In genomic region chr9:33155393-33155792, GRCh38 we compare ENCODE assay signal across 9 cellular contexts. TPM values are rescaled to one million over a fixed set of nuclear protein-coding genes. Genes with fewer than 3 reads are reported as not detected.
DNase-seq lines count a peak whose midpoint lies in the region; ATAC-seq and TF ChIP-seq lines count a peak whose summit lies in the region.
"Had no signal": no experiment of that assay in that cellular context is flagged by ENCODE, and none has a peak within 500 bp of the region (broad histone marks: within the 10 kb centered on the region; RNA-seq: fewer than 3 reads in every experiment).

No MANE protein-coding gene starts in this region.

- TF ChIP-seq POLR2A in testis (IDR thresholded peaks at IDR 0.05) = no peak

- H3K36me3 Mint-ChIP-seq in CD4-positive, alpha-beta memory T cell = peaks cover 5 to 6% of the 10 kb centered on the region in 2 donors
- peaks cover 11% of the 10 kb centered on the region for H3K36me3 Mint-ChIP-seq in IgD-negative memory B cell
- peaks cover 5% of the 10 kb centered on the region for H3K36me3 Mint-ChIP-seq in activated naive CD8-positive, alpha-beta T cell treated with anti-CD3 and anti-CD28 coated beads, Interleukin-2, amount 50 U/mL, for 24 hours (ENCODE audit: low read depth)
- peaks cover 0 to 15% (median 5%) of the 10 kb centered on the region in 5 donors for H3K36me3 Mint-ChIP-seq in naive thymus-derived CD4-positive, alpha-beta T cell

- TF ChIP-seq CTCF in testis (IDR thresholded peaks at IDR 0.05) = no peak

- intact Hi-C loops in CD4-positive, alpha-beta memory T cell (cut with micrococcal nuclease) = no loop called here
- intact Hi-C loops in naive thymus-derived CD4-positive, alpha-beta T cell (cut with micrococcal nuclease) = no loop called here
- intact Hi-C loops in testis (cut with DNase I; ENCODE audit: low total_unique reads) = no loop called here

- DNase-seq in CD4-positive, alpha-beta memory T cell = no peak
- DNase-seq in activated naive CD8-positive, alpha-beta T cell treated with anti-CD3 and anti-CD28 coated beads, Interleukin-2, amount 50 U/mL, for 24 hours = no peak
- DNase-seq in naive thymus-derived CD4-positive, alpha-beta T cell = no peak
- DNase-seq in testis (no peak), UCSD-AML1 (lab: John Stamatoyannopoulos, UW; ENCODE audit: unreplicated experiment) (no peak)
- DNase-seq: erythroblast, NCI-H524 had no signal

- POLR2A ChIA-PET in CD4-positive, alpha-beta memory T cell (lab: Charles Lee; ENCODE audit: partially characterized antibody) = interaction anchor here (1.2 to 2.8 kb wide), 4 partner anchors 10 to 14 kb away, joined by 5 to 11 read pairs (median 8); partner anchors contain the start of gene B4GALT1
- POLR2A ChIA-PET in naive thymus-derived CD4-positive, alpha-beta T cell (lab: Charles Lee) = interaction anchor here (1.6 to 2.6 kb wide), 2 partner anchors 12 kb away, joined by 5 to 10 read pairs; partner anchors contain the start of gene B4GALT1

- peak overlapping the region in 5 of 8 donors; percentile 3 to 60 (median 29) for H3K4me3 Mint-ChIP-seq in CD4-positive, alpha-beta memory T cell
- H3K4me3 Mint-ChIP-seq in IgD-negative memory B cell = peak overlapping the region in 3 of 4 donors; percentile 34 to 92 (median 61)
- no peak overlapping the region for H3K4me3 Mint-ChIP-seq in activated naive CD8-positive, alpha-beta T cell treated with anti-CD3 and anti-CD28 coated beads, Interleukin-2, amount 50 U/mL, for 24 hours
- H3K4me3 Mint-ChIP-seq in naive thymus-derived CD4-positive, alpha-beta T cell = peak overlapping the region in 4 of 10 donors; percentile 1 to 33 (median 12)

- peaks cover 75 to 100% (median 86%) of the 10 kb centered on the region in 4 donors for H3K4me1 Mint-ChIP-seq in CD4-positive, alpha-beta memory T cell
- H3K4me1 Mint-ChIP-seq in IgD-negative memory B cell = peaks cover 69 to 86% (median 80%) of the 10 kb centered on the region in 3 donors
- H3K4me1 Mint-ChIP-seq in activated naive CD8-positive, alpha-beta T cell treated with anti-CD3 and anti-CD28 coated beads, Interleukin-2, amount 50 U/mL, for 24 hours = peaks cover 94% of the 10 kb centered on the region
- peaks cover 69 to 99% (median 94%) of the 10 kb centered on the region in 7 donors for H3K4me1 Mint-ChIP-seq in naive thymus-derived CD4-positive, alpha-beta T cell

- no peaks in the 10 kb centered on the region for H3K36me3 ChIP-seq in CD4-positive, alpha-beta memory T cell (ENCODE audit: insufficient read depth, low read length)
- H3K36me3 ChIP-seq in naive thymus-derived CD4-positive, alpha-beta T cell (ENCODE audit: control insufficient read depth in 2 of 3, insufficient read depth in 3 of 3, low read length in 3 of 3) = no peaks in the 10 kb centered on the region
- no peaks in the 10 kb centered on the region for H3K36me3 ChIP-seq in testis (ENCODE audit: low read depth, missing control alignments)

- WGBS in testis, 2 donors = 74 to 77% methylated on average over 4 of the region's 4 CpGs

- H3K9me3 ChIP-seq in CD4-positive, alpha-beta memory T cell (ENCODE audit: control insufficient read depth in 1 of 2, low read length in 2 of 2) = no peaks in the 10 kb centered on the region
- H3K9me3 ChIP-seq in naive thymus-derived CD4-positive, alpha-beta T cell (ENCODE audit: control insufficient read depth in 2 of 3, low read length in 3 of 3) = peaks cover 0 to 5% (median 0%) of the 10 kb centered on the region in 3 experiments
- H3K9me3 ChIP-seq in testis = no peaks in the 10 kb centered on the region

- H3K27me3 Mint-ChIP-seq in CD4-positive, alpha-beta memory T cell = no peaks in the 10 kb centered on the region
- no peaks in the 10 kb centered on the region for H3K27me3 Mint-ChIP-seq in IgD-negative memory B cell
- no peaks in the 10 kb centered on the region for H3K27me3 Mint-ChIP-seq in activated naive CD8-positive, alpha-beta T cell treated with anti-CD3 and anti-CD28 coated beads, Interleukin-2, amount 50 U/mL, for 24 hours
- no peaks in the 10 kb centered on the region for H3K27me3 Mint-ChIP-seq in naive thymus-derived CD4-positive, alpha-beta T cell

- H3K27ac Mint-ChIP-seq in CD4-positive, alpha-beta memory T cell = peak overlapping the region; percentile 66 to 97 (median 84)
- peak overlapping the region; percentile 65 to 87 (median 70) for H3K27ac Mint-ChIP-seq in IgD-negative memory B cell
- peak overlapping the region; percentile 2 for H3K27ac Mint-ChIP-seq in activated naive CD8-positive, alpha-beta T cell treated with anti-CD3 and anti-CD28 coated beads, Interleukin-2, amount 50 U/mL, for 24 hours
- H3K27ac Mint-ChIP-seq in naive thymus-derived CD4-positive, alpha-beta T cell = peak overlapping the region in 8 of 9 donors; percentile 44 to 92 (median 86)

- peaks cover 100% of the 10 kb centered on the region for H3K4me1 ChIP-seq in CD4-positive, alpha-beta memory T cell (ENCODE audit: insufficient read depth, low read length)
- H3K4me1 ChIP-seq in naive thymus-derived CD4-positive, alpha-beta T cell (ENCODE audit: control insufficient read depth in 2 of 2, insufficient read depth in 2 of 2, low read length in 2 of 2) = peaks cover 65 to 84% of the 10 kb centered on the region in 2 donors
- H3K4me1 ChIP-seq in testis = peaks cover 56% of the 10 kb centered on the region

- no peak overlapping the region for H3K27ac ChIP-seq in CD4-positive, alpha-beta memory T cell (ENCODE audit: low read depth, low read length)
- peak overlapping the region; percentile 9 for H3K27ac ChIP-seq in naive thymus-derived CD4-positive, alpha-beta T cell (ENCODE audit: low read depth, low read length)
- H3K27ac ChIP-seq in testis = peak overlapping the region in 1 of 2 donors; percentile 38

- H3K4me3 ChIP-seq in CD4-positive, alpha-beta memory T cell (ENCODE audit: low read length in 2 of 2) = no peak overlapping the region
- no peak overlapping the region for H3K4me3 ChIP-seq in naive thymus-derived CD4-positive, alpha-beta T cell (ENCODE audit: low read length)
- H3K4me3 ChIP-seq in testis = no peak overlapping the region

- CTCF ChIA-PET in CD4-positive, alpha-beta memory T cell (lab: Charles Lee; ENCODE audit: partially characterized antibody) = interaction anchor here (1.5 kb wide), 1 partner anchor 9 kb away, joined by 3 read pairs; no protein-coding TSS in a partner anchor
- CTCF ChIA-PET in naive thymus-derived CD4-positive, alpha-beta T cell (lab: Charles Lee) = interaction anchor here (1.6 kb wide), 1 partner anchor 16 kb away, joined by 4 read pairs; no protein-coding TSS in a partner anchor

- H3K27me3 ChIP-seq in CD4-positive, alpha-beta memory T cell (ENCODE audit: insufficient read depth, low read length) = no peaks in the 10 kb centered on the region
- no peaks in the 10 kb centered on the region for H3K27me3 ChIP-seq in naive thymus-derived CD4-positive, alpha-beta T cell (ENCODE audit: control insufficient read depth in 2 of 2, insufficient read depth in 2 of 2, low read length in 2 of 2)
- no peaks in the 10 kb centered on the region for H3K27me3 ChIP-seq in testis

- H3K9me3 Mint-ChIP-seq in CD4-positive, alpha-beta memory T cell = no peaks in the 10 kb centered on the region
- H3K9me3 Mint-ChIP-seq in IgD-negative memory B cell = no peaks in the 10 kb centered on the region
- no peaks in the 10 kb centered on the region for H3K9me3 Mint-ChIP-seq in activated naive CD8-positive, alpha-beta T cell treated with anti-CD3 and anti-CD28 coated beads, Interleukin-2, amount 50 U/mL, for 24 hours
- peaks cover 0 to 4% (median 0%) of the 10 kb centered on the region in 11 donors for H3K9me3 Mint-ChIP-seq in naive thymus-derived CD4-positive, alpha-beta T cell

- no peak for ATAC-seq in activated naive CD8-positive, alpha-beta T cell treated with anti-CD3 and anti-CD28 coated beads, Interleukin-2, amount 50 U/mL, for 24 hours
- no peak for ATAC-seq in naive thymus-derived CD4-positive, alpha-beta T cell
- ATAC-seq in GM18870 (IDR thresholded peaks at IDR 0.05; ENCODE audit: unreplicated experiment) = no peak

RNA-seq across cellular contexts. Expression of gene B4GALT1, which starts 11.7 kb away (rescaled TPM):
- 10 to 100 TPM; 54.1 to 56.0 TPM for total RNA-seq in CD4-positive, alpha-beta memory T cell
- polyA plus RNA-seq in CD4-positive, alpha-beta memory T cell = 10 to 100 TPM; 16.6 to 32.0 TPM
- polyA plus RNA-seq in IgD-negative memory B cell = 55.1 TPM
- total RNA-seq in naive thymus-derived CD4-positive, alpha-beta T cell = 10 to 100 TPM; 40.7 to 86.2 (median 45.6) TPM
- 10 to 100 TPM; 12.9 to 16.4 TPM for polyA plus RNA-seq in naive thymus-derived CD4-positive, alpha-beta T cell
- 100 to 1,000 TPM; 192 to 212 TPM for total RNA-seq in testis
- polyA plus RNA-seq in testis (ENCODE audit: insufficient read depth, low read depth, low replicate concordance) = 112 TPM

Comparison
In these comparisons a context has a peak if more than half of its experiments do, and no peak if none do; other contexts are left out.
1. H3K27ac Mint-ChIP-seq: peak in every context shown above with its lines; median percentile 86 in naive thymus-derived CD4-positive, alpha-beta T cell; 84 in CD4-positive, alpha-beta memory T cell; 70 in IgD-negative memory B cell; 2 in activated naive CD8-positive, alpha-beta T cell treated with anti-CD3 and anti-CD28 coated beads, Interleukin-2, amount 50 U/mL, for 24 hours.